Comparison of ENCODE assay signal across 8 cellular contexts in the genomic region with DNA sequence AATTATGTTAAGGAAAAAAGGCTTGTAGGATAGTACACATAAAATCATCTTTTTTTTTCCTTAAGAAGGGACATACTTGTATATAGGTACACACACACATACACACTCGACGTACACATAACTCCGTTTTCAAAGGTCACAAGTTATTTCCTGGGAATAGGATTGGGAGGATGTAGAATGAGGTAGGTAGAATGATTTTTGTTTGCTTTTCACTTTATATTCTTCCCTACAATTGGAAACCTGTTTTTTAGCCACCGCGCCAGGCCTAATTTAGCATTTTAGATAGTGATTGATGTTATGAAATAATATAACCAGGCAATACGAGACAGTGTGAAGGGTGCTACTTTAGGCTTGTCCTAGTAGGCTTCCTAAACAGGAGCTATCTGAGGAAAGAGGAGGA. TPM values are rescaled to one million over a fixed set of nuclear protein-coding genes. Genes with fewer than 3 reads are reported as not detected.
DNase-seq lines count a peak whose midpoint lies in the region; ATAC-seq and TF ChIP-seq lines count a peak whose summit lies in the region.

No MANE protein-coding gene starts in this region.

- peaks cover 19% of the 10 kb centered on the region for H4K20me1 ChIP-seq in osteoblast (ENCODE audit: insufficient read depth, low read length)

- H3K4me1 ChIP-seq in CD4-positive, CD25-positive, alpha-beta regulatory T cell (ENCODE audit: control insufficient read depth, insufficient read depth, low read length, poor library complexity, severe bottlenecking), result peaks cover 27% of the 10 kb centered on the region
- H3K4me1 ChIP-seq in ectodermal cell (ENCODE audit: control insufficient read depth, insufficient read depth, low read length) (peaks cover 7% of the 10 kb centered on the region), osteoblast (ENCODE audit: insufficient read depth, low read length) (peaks cover 13% of the 10 kb centered on the region)

- H3K4me3 ChIP-seq in CD4-positive, CD25-positive, alpha-beta regulatory T cell (ENCODE audit: low read depth, low read length), result no peak overlapping the region
- H3K4me3 ChIP-seq in ectodermal cell (ENCODE audit: insufficient read depth, low read depth, low read length), result peak overlapping the region; percentile 62
- peak overlapping the region; percentile 74 for H3K4me3 ChIP-seq in osteoblast (ENCODE audit: insufficient read depth, low read length)

- no peak for ATAC-seq in CD4-positive, CD25-positive, alpha-beta regulatory T cell (ENCODE audit: low read depth in 2 of 2)
- no peak for ATAC-seq in GM19328 (IDR thresholded peaks at IDR 0.05; ENCODE audit: unreplicated experiment)
- no peak for ATAC-seq in HG03095 (IDR thresholded peaks at IDR 0.05; ENCODE audit: unreplicated experiment)

- peak overlapping the region; percentile 75 for H2AFZ ChIP-seq in osteoblast (ENCODE audit: low read length)

- peaks cover 16% of the 10 kb centered on the region for H3K36me3 Mint-ChIP-seq in CD4-positive, CD25-positive, alpha-beta regulatory T cell

- TF ChIP-seq CTCF in osteoblast (IDR thresholded peaks at IDR 0.05; ENCODE audit: extremely low read depth, low read depth, low read length), result no peak

- H3K79me2 ChIP-seq in osteoblast (ENCODE audit: insufficient read depth, low read length), result peaks cover 32% of the 10 kb centered on the region

- whole genome bisulfite sequencing in ectodermal cell, 2 experiments, result 91 to 94% methylated on average over 3 of the region's 6 CpGs

- H3K27ac Mint-ChIP-seq in CD4-positive, CD25-positive, alpha-beta regulatory T cell, result peak overlapping the region; percentile 61 to 87 (median 82)

- H3K4me2 ChIP-seq in osteoblast (ENCODE audit: insufficient read depth, low read length), result peak overlapping the region; percentile 90

- peaks cover 0 to 1% (median 0%) of the 10 kb centered on the region in 7 donors for H3K9me3 Mint-ChIP-seq in CD4-positive, CD25-positive, alpha-beta regulatory T cell

- H3K9me3 ChIP-seq in CD4-positive, CD25-positive, alpha-beta regulatory T cell (ENCODE audit: control insufficient read depth in 2 of 2, low read length in 2 of 2), result no peaks in the 10 kb centered on the region
- no peaks in the 10 kb centered on the region for H3K9me3 ChIP-seq in KOPT-K1 (ENCODE audit: insufficient read depth, low read length, poor library complexity, severe bottlenecking)
- H3K9me3 ChIP-seq in ectodermal cell (ENCODE audit: control insufficient read depth, low read length), result no peaks in the 10 kb centered on the region
- no peaks in the 10 kb centered on the region for H3K9me3 ChIP-seq in osteoblast (ENCODE audit: low read depth, low read length)

- H3K4me1 Mint-ChIP-seq in CD4-positive, CD25-positive, alpha-beta regulatory T cell, result peaks cover 16 to 26% (median 17%) of the 10 kb centered on the region in 4 donors

- peak overlapping the region; percentile 85 to 96 (median 88) for H3K4me3 Mint-ChIP-seq in CD4-positive, CD25-positive, alpha-beta regulatory T cell

- no peaks in the 10 kb centered on the region for H3K27me3 ChIP-seq in CD4-positive, CD25-positive, alpha-beta regulatory T cell (ENCODE audit: control insufficient read depth, insufficient read depth, low read length)
- H3K27me3 ChIP-seq in ectodermal cell (ENCODE audit: control insufficient read depth, insufficient read depth, low read length, poor library complexity, severe bottlenecking), result no peaks in the 10 kb centered on the region
- H3K27me3 ChIP-seq in osteoblast (ENCODE audit: insufficient read depth, low read length), result no peaks in the 10 kb centered on the region

- peaks cover 2% of the 10 kb centered on the region for H3K36me3 ChIP-seq in CD4-positive, CD25-positive, alpha-beta regulatory T cell (ENCODE audit: control insufficient read depth, insufficient read depth, low read length)
- H3K36me3 ChIP-seq in KOPT-K1 (ENCODE audit: insufficient read depth, low read length) (peaks cover 16% of the 10 kb centered on the region), ectodermal cell (ENCODE audit: control insufficient read depth, insufficient read depth, low read length) (no peaks in the 10 kb centered on the region), osteoblast (ENCODE audit: insufficient read depth, low read length) (peaks cover 12% of the 10 kb centered on the region)

- peaks cover 7% of the 10 kb centered on the region for H3K27me3 Mint-ChIP-seq in CD4-positive, CD25-positive, alpha-beta regulatory T cell

- H3K27ac ChIP-seq in CD4-positive, CD25-positive, alpha-beta regulatory T cell (ENCODE audit: insufficient read depth, low read length, poor library complexity, severe bottlenecking), result no peak overlapping the region
- H3K27ac ChIP-seq in KOPT-K1 (ENCODE audit: low read depth, low read length, poor library complexity, severe bottlenecking) (peak overlapping the region; percentile 94), ectodermal cell (ENCODE audit: insufficient read depth, low read depth, low read length, poor library complexity, severe bottlenecking) (no peak overlapping the region), osteoblast (ENCODE audit: low read depth, low read length) (no peak overlapping the region)

- DNase-seq in CD4-positive, CD25-positive, alpha-beta regulatory T cell, result no peak
- DNase-seq in osteoblast (ENCODE audit: insufficient read length, low spot score, missing footprints) (no peak), GM19240 (ENCODE audit: insufficient read length, low spot score) (no peak), NK-92 (lab: John Stamatoyannopoulos, UW; ENCODE audit: unreplicated experiment) (no peak)

RNA-seq across cellular contexts. Expression of gene HAPSTR1, which starts 1.8 kb away (rescaled TPM):
- total RNA-seq in CD4-positive, CD25-positive, alpha-beta regulatory T cell, result 125 TPM
- 10 to 100 TPM; 11.7 to 17.8 (median 13.6) TPM for polyA plus RNA-seq in CD4-positive, CD25-positive, alpha-beta regulatory T cell
- 54.5 TPM for polyA plus RNA-seq in ectodermal cell (2013, experiment 1 of 4)
- 63.8 TPM for polyA plus RNA-seq in ectodermal cell (2013, experiment 2 of 4)
- polyA plus RNA-seq in ectodermal cell (2013, experiment 3 of 4), result 32.6 TPM
- polyA plus RNA-seq in ectodermal cell (2013, experiment 4 of 4), result 37.2 TPM
- total RNA-seq in osteoblast, result 86.3 and 93.4 TPM in 2 replicates
